ENCODE assay signal across 22 cellular contexts in genomic region chr5:89276566-89277305, GRCh38.
A peak's percentile ranks its signal among the peaks of the same experiment; 100 is the strongest.
DNase-seq lines count a peak whose midpoint lies in the region; ATAC-seq, FAIRE-seq and TF ChIP-seq lines count a peak whose summit lies in the region.
"Had no signal": no experiment of that assay in that cellular context is flagged by ENCODE, and none has a peak within 500 bp of the region (broad histone marks: within the 10 kb centered on the region; RNA-seq: fewer than 3 reads in every experiment).

No MANE protein-coding gene starts in this region.

- H3K79me2 ChIP-seq in astrocyte (ENCODE audit: insufficient read depth, low read length) = no peaks in the 10 kb centered on the region

- H4K20me1 ChIP-seq in astrocyte (ENCODE audit: insufficient read depth, low read length) = no peaks in the 10 kb centered on the region

- DNase-seq in MCF 10A (ENCODE audit: unreplicated experiment) = no peak
- no peak for DNase-seq in breast epithelium (ENCODE audit: low spot score in 2 of 2)
- peak; percentile 53 for DNase-seq in astrocyte (ENCODE audit: low read depth)
- DNase-seq in foreskin keratinocyte = peak; percentile 84 to 96
- DNase-seq in caudate nucleus (lab: John Stamatoyannopoulos, UW) = no peak
- no peak for DNase-seq in substantia nigra (lab: John Stamatoyannopoulos, UW)
- no peak for DNase-seq in NCI-H526 treated with DMSO at 0.1 percent for 48 hours (lab: John Stamatoyannopoulos, UW)
- no peak for DNase-seq in heart right ventricle
- DNase-seq: activated CD8-positive, alpha-beta memory T cell treated with anti-CD3 and anti-CD28 coated beads, Interleukin-2, amount 10 ng/mL, durations not matched to agents 7 days and 5 days; DMS153; head of caudate nucleus; NCI-H1930; NCI-H446 treated with DMSO at 0.1 percent for 48 hours; stimulated activated CD4-positive, alpha-beta T cell treated with anti-CD3 and anti-CD28 coated beads, Interleukin-12 subunit alpha, Interleukin-12 subunit beta, amount 100 ng/mL, for 4 hours; transverse colon had no signal

- no peaks in the 10 kb centered on the region for H3K9me3 ChIP-seq in breast epithelium
- no peaks in the 10 kb centered on the region for H3K9me3 ChIP-seq in astrocyte (ENCODE audit: insufficient read depth, low read depth, low read length)
- H3K9me3 ChIP-seq in heart right ventricle = no peaks in the 10 kb centered on the region
- H3K9me3 ChIP-seq: transverse colon had no signal

- CTCF ChIA-PET in MCF 10A (lab: Yijun Ruan, JAX) = no interaction called here

- peak overlapping the region; percentile 12 for H2AFZ ChIP-seq in astrocyte (ENCODE audit: low read depth, low read length)

- POLR2A ChIA-PET in MCF 10A (lab: Yijun Ruan, JAX) = no interaction called here

- no peak overlapping the region for H3K4me3 Mint-ChIP-seq in MCF 10A (ENCODE audit: unreplicated experiment)
- no peak overlapping the region for H3K4me3 Mint-ChIP-seq in astrocyte (ENCODE audit: unreplicated experiment)
- H3K4me3 Mint-ChIP-seq: activated CD8-positive, alpha-beta memory T cell treated with anti-CD3 and anti-CD28 coated beads, Interleukin-2, amount 10 ng/mL, durations not matched to agents 7 days and 5 days; memory B cell; nephron; stimulated activated memory B cell treated with anti-CD40 and anti-IgM and Interleukin-4, amounts not matched to agents 10 μg/mL and 1 μg/mL and 100 μg/mL, for 72 hours; T-helper 2 cell treated with Interferon-gamma antibody and Interleukin-4, amounts not matched to agents 5 μg/mL and 100 μg/mL, for 36 hours had no signal

- H3K4me2 ChIP-seq in astrocyte (ENCODE audit: low read length) = peak overlapping the region; percentile 56

- H3K27me3 Mint-ChIP-seq in MCF 10A (ENCODE audit: insufficient read depth, unreplicated experiment) (no peaks in the 10 kb centered on the region), astrocyte (ENCODE audit: low read depth, unreplicated experiment) (no peaks in the 10 kb centered on the region)
- H3K27me3 Mint-ChIP-seq: activated CD8-positive, alpha-beta memory T cell treated with anti-CD3 and anti-CD28 coated beads, Interleukin-2, amount 10 ng/mL, durations not matched to agents 7 days and 5 days had no signal

- H3K36me3 Mint-ChIP-seq in MCF 10A (ENCODE audit: insufficient read depth, unreplicated experiment) = no peaks in the 10 kb centered on the region
- H3K36me3 Mint-ChIP-seq in astrocyte (ENCODE audit: low read depth, unreplicated experiment) = no peaks in the 10 kb centered on the region
- H3K36me3 Mint-ChIP-seq: activated CD8-positive, alpha-beta memory T cell treated with anti-CD3 and anti-CD28 coated beads, Interleukin-2, amount 10 ng/mL, durations not matched to agents 7 days and 5 days; stimulated activated memory B cell treated with anti-CD40 and anti-IgM and Interleukin-4, amounts not matched to agents 10 μg/mL and 1 μg/mL and 100 μg/mL, for 72 hours had no signal

- BruUV-seq in MCF 10A (replicated peaks; lab: Mats Ljungman, UMichigan) = no TSS peak

- H3K4me1 Mint-ChIP-seq in MCF 10A (ENCODE audit: insufficient read depth, unreplicated experiment) (peaks cover 33% of the 10 kb centered on the region), astrocyte (ENCODE audit: low read depth, unreplicated experiment) (peaks cover 41% of the 10 kb centered on the region)
- H3K4me1 Mint-ChIP-seq: activated CD8-positive, alpha-beta memory T cell treated with anti-CD3 and anti-CD28 coated beads, Interleukin-2, amount 10 ng/mL, durations not matched to agents 7 days and 5 days had no signal

- ATAC-seq in foreskin keratinocyte (peak; percentile 91), heart right ventricle (no peak)
- ATAC-seq: activated CD4-positive, CD25-positive, alpha-beta regulatory T cell treated with anti-CD3 and anti-CD28 coated beads, Interleukin-2, amount 50 U/mL, for 24 hours; activated CD8-positive, alpha-beta memory T cell treated with anti-CD3 and anti-CD28 coated beads, Interleukin-2, amount 10 ng/mL, durations not matched to agents 7 days and 5 days; stimulated activated memory B cell treated with anti-CD40 and anti-IgM and Interleukin-4, amounts not matched to agents 10 μg/mL and 1 μg/mL and 100 μg/mL, for 72 hours had no signal

- intact Hi-C loops in MCF 10A (cut with micrococcal nuclease) (no loop called here), breast epithelium (cut with DNase I; ENCODE audit: low total_unique reads) (loop anchor here (2.0 kb wide), 1 partner anchor 18 kb away; no protein-coding TSS in a partner anchor), heart right ventricle (cut with DNase I) (no loop called here)

- H3K27ac Mint-ChIP-seq in MCF 10A (ENCODE audit: low read depth, unreplicated experiment) = peak overlapping the region; percentile 55
- H3K27ac Mint-ChIP-seq in astrocyte (ENCODE audit: unreplicated experiment) = peak overlapping the region; percentile 16
- H3K27ac Mint-ChIP-seq: activated CD8-positive, alpha-beta memory T cell treated with anti-CD3 and anti-CD28 coated beads, Interleukin-2, amount 10 ng/mL, durations not matched to agents 7 days and 5 days; memory B cell; nephron; stimulated activated memory B cell treated with anti-CD40 and anti-IgM and Interleukin-4, amounts not matched to agents 10 μg/mL and 1 μg/mL and 100 μg/mL, for 72 hours; T-helper 2 cell treated with Interferon-gamma antibody and Interleukin-4, amounts not matched to agents 5 μg/mL and 100 μg/mL, for 36 hours had no signal

- TF ChIP-seq CTCF in MCF 10A (IDR thresholded peaks at IDR 0.05; ENCODE audit: unreplicated experiment) (no peak), breast epithelium (IDR thresholded peaks at IDR 0.05) (no peak), astrocyte (IDR thresholded peaks at IDR 0.05; ENCODE audit: insufficient read depth, low read depth, low read length) (no peak), foreskin keratinocyte (conservative IDR thresholded peaks at IDR 0.05) (no peak), heart right ventricle (IDR thresholded peaks at IDR 0.05) (no peak)

- H3K9ac ChIP-seq in astrocyte (ENCODE audit: low read length) = no peak overlapping the region

- FAIRE-seq in astrocyte (lab: Jason Lieb, UNC) = peak; percentile 72
- FAIRE-seq: A204.1 had no signal

- H3K4me3 ChIP-seq in breast epithelium = no peak overlapping the region
- no peak overlapping the region for H3K4me3 ChIP-seq in astrocyte (ENCODE audit: insufficient read depth, low read depth, low read length)
- H3K4me3 ChIP-seq in heart right ventricle = no peak overlapping the region
- H3K4me3 ChIP-seq: transverse colon had no signal

- TF ChIP-seq POLR2A in breast epithelium (IDR thresholded peaks at IDR 0.05) = no peak

- H3K9me3 Mint-ChIP-seq in MCF 10A (ENCODE audit: unreplicated experiment) (no peaks in the 10 kb centered on the region), astrocyte (ENCODE audit: unreplicated experiment) (no peaks in the 10 kb centered on the region)
- H3K9me3 Mint-ChIP-seq: memory B cell; T-helper 2 cell treated with Interferon-gamma antibody and Interleukin-4, amounts not matched to agents 5 μg/mL and 100 μg/mL, for 36 hours had no signal

- H3K27me3 ChIP-seq in breast epithelium (no peaks in the 10 kb centered on the region), astrocyte (ENCODE audit: insufficient read depth, low read length) (no peaks in the 10 kb centered on the region), foreskin keratinocyte (no peaks in the 10 kb centered on the region), heart right ventricle (no peaks in the 10 kb centered on the region)
- H3K27me3 ChIP-seq: transverse colon had no signal

- no peaks in the 10 kb centered on the region for H3K4me1 ChIP-seq in breast epithelium
- peaks cover 22% of the 10 kb centered on the region for H3K4me1 ChIP-seq in astrocyte (ENCODE audit: insufficient read depth, low read length)
- peaks cover 31% of the 10 kb centered on the region for H3K4me1 ChIP-seq in foreskin keratinocyte
- no peaks in the 10 kb centered on the region for H3K4me1 ChIP-seq in heart right ventricle
- H3K4me1 ChIP-seq: transverse colon had no signal

- H3K27ac ChIP-seq in breast epithelium = no peak overlapping the region
- peak overlapping the region; percentile 21 for H3K27ac ChIP-seq in astrocyte (ENCODE audit: low read depth, low read length)
- peak overlapping the region; percentile 80 for H3K27ac ChIP-seq in foreskin keratinocyte
- H3K27ac ChIP-seq in caudate nucleus (ENCODE audit: low read depth, low read length) = no peak overlapping the region
- H3K27ac ChIP-seq in substantia nigra (ENCODE audit: low read depth, low read length, poor library complexity, severe bottlenecking) = no peak overlapping the region
- H3K27ac ChIP-seq in heart right ventricle = no peak overlapping the region
- H3K27ac ChIP-seq: C4-2B, transverse colon had no signal

- H3K36me3 ChIP-seq in breast epithelium (no peaks in the 10 kb centered on the region), astrocyte (ENCODE audit: insufficient read depth, low read length) (no peaks in the 10 kb centered on the region), heart right ventricle (no peaks in the 10 kb centered on the region)
- H3K36me3 ChIP-seq: transverse colon had no signal

- 71 to 83% methylated on average over 1 of the region's 1 CpG for WGBS in heart right ventricle, 2 donors

Comparison
In these comparisons a context has a peak if more than half of its experiments do, and no peak if none do; other contexts are left out.
1. DNase-seq: peak in astrocyte (single experiment) and foreskin keratinocyte (2 of 2); none in MCF 10A (single experiment), breast epithelium (0 of 2), caudate nucleus (0 of 61), substantia nigra (0 of 49), NCI-H526 treated with DMSO at 0.1 percent for 48 hours (single experiment) and heart right ventricle (0 of 2).
2. H3K27ac ChIP-seq: peak in astrocyte (single experiment) and foreskin keratinocyte (single experiment); none in breast epithelium (0 of 2), caudate nucleus (single experiment), substantia nigra (single experiment) and heart right ventricle (0 of 10).